In genomic region chr3:157572559-157573270, GRCh38 we compare ENCODE assay signal across 8 cellular contexts.
DNase-seq lines count a peak whose midpoint lies in the region; ATAC-seq and TF ChIP-seq lines count a peak whose summit lies in the region.

No MANE protein-coding gene starts in this region.

- no peaks in the 10 kb centered on the region for H3K27me3 ChIP-seq in tibial artery

- peak overlapping the region; percentile 34 for H3K27ac Mint-ChIP-seq in Calu3 (ENCODE audit: unreplicated experiment)

- no peaks in the 10 kb centered on the region for H3K9me3 ChIP-seq in tibial artery

- no peaks in the 10 kb centered on the region for H3K9me3 Mint-ChIP-seq in Calu3 (ENCODE audit: low read depth, unreplicated experiment)

- peak; percentile 88 for ATAC-seq in GM19035 (IDR thresholded peaks at IDR 0.05; ENCODE audit: unreplicated experiment)
- peak; percentile 81 for ATAC-seq in HG03342 (IDR thresholded peaks at IDR 0.05; ENCODE audit: unreplicated experiment)

- TF ChIP-seq CTCF in Calu3 (IDR thresholded peaks at IDR 0.05; ENCODE audit: unreplicated experiment) = peak; percentile 98
- peak; percentile 55 to 66 for TF ChIP-seq CTCF in tibial artery (IDR thresholded peaks at IDR 0.05)

- H3K36me3 Mint-ChIP-seq in Calu3 (ENCODE audit: insufficient read depth, unreplicated experiment) = no peaks in the 10 kb centered on the region

- no peak overlapping the region for H3K27ac ChIP-seq in tibial artery

- DNase-seq in Calu3 = peak; percentile 77
- DNase-seq in NCI-H345 (lab: John Stamatoyannopoulos, UW) = peak; percentile 47
- peak; percentile 70 for DNase-seq in astrocyte of the hippocampus (ENCODE audit: low read depth, low spot score)
- peak; percentile 54 for DNase-seq in inferior parietal cortex (ENCODE audit: extremely low spot score)
- no peak for DNase-seq in tibial artery
- DNase-seq in activated gamma-delta T cell (lab: John Stamatoyannopoulos, UW) = no peak

- intact Hi-C loops in Calu3 (cut with micrococcal nuclease; ENCODE audit: unreplicated experiment) = loop anchor here (1.0 kb wide), 1 partner anchor 40 kb away; no protein-coding TSS in a partner anchor
- intact Hi-C loops in tibial artery (cut with DNase I; ENCODE audit: low total_unique reads) = no loop called here

- H3K4me3 Mint-ChIP-seq in Calu3 (ENCODE audit: low read depth, unreplicated experiment) = no peak overlapping the region

- no peaks in the 10 kb centered on the region for H3K27me3 Mint-ChIP-seq in Calu3 (ENCODE audit: unreplicated experiment)

- H3K4me3 ChIP-seq in tibial artery = no peak overlapping the region

- no peaks in the 10 kb centered on the region for H3K4me1 ChIP-seq in tibial artery

- CTCF ChIA-PET in Calu3 (lab: Charles Lee) = interaction anchor here (0.7 to 3.1 kb wide), 11 partner anchors 10 to 537 kb away, joined by 3 to 81 read pairs (median 5); partner anchors contain the start of genes RSRC1 and VEPH1

- peaks cover 29% of the 10 kb centered on the region for H3K4me1 Mint-ChIP-seq in Calu3 (ENCODE audit: low read depth, unreplicated experiment)

- no TSS peak for BruUV-seq in Calu3 (replicated peaks; lab: Mats Ljungman, UMichigan)

- H3K36me3 ChIP-seq in tibial artery = no peaks in the 10 kb centered on the region

Comparison
In these comparisons a context has a peak if more than half of its experiments do, and no peak if none do; other contexts are left out.
1. DNase-seq: peak in Calu3 (single experiment), NCI-H345 (single experiment), astrocyte of the hippocampus (single experiment) and inferior parietal cortex (single experiment); none in tibial artery (0 of 2) and activated gamma-delta T cell (single experiment).